ENCODE assay signal across 1 cellular context in genomic region chr2:10032746-10033105, GRCh38.
TF ChIP-seq lines count a peak whose summit lies in the region.

No MANE protein-coding gene starts in this region.

TF ChIP-seq in K562, 482 proteins besides CTCF, POLR2A, EP300 and RAD21:
- no peak for TF ChIP-seq ESRRB (CRISPR knock-in tag; IDR thresholded peaks at IDR 0.05; ENCODE audit: borderline replicate concordance)
- no peak for TF ChIP-seq THAP7 (CRISPR knock-in tag; IDR thresholded peaks at IDR 0.05)
- no peak for TF ChIP-seq BRD4 (IDR thresholded peaks at IDR 0.05)
- no peak for TF ChIP-seq CXXC5 (CRISPR knock-in tag; IDR thresholded peaks at IDR 0.05)
- no peak for TF ChIP-seq CHCHD3 (CRISPR knock-in tag; IDR thresholded peaks at IDR 0.05)
- TF ChIP-seq NCOA2 (IDR thresholded peaks at IDR 0.05; ENCODE audit: partially characterized antibody in 2 of 2), result no peak
- no peak for TF ChIP-seq TCF3 (CRISPR knock-in tag; IDR thresholded peaks at IDR 0.05)
- TF ChIP-seq ZNF551 (CRISPR knock-in tag; IDR thresholded peaks at IDR 0.05), result no peak
- TF ChIP-seq YBX1 (IDR thresholded peaks at IDR 0.05), result no peak
- TF ChIP-seq SMAD2 (IDR thresholded peaks at IDR 0.05; ENCODE audit: low read depth, low read length), result no peak
